Comparison of ENCODE assay signal across 10 cellular contexts in the genomic region with DNA sequence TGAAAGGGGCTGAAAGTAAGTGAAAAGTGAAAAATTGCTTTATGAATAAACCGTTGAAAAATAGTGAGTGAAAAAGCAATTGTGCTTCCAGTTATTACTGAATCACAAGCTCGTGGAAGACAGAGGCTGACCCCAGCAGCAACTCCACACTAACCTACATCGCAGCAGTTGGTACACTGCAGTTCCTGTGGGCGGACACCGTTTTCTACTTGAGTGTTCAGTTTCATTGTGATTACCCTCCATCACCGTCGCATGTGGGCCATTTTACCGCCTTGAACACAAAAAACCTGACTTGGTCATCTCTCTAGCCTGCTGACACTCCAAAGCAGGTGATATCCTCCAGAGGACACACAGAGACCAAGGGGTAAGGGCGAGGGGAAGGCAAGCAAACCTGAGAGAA. TPM values are rescaled to one million over a fixed set of nuclear protein-coding genes. Genes with fewer than 3 reads are reported as not detected.
DNase-seq lines count a peak whose midpoint lies in the region; ATAC-seq lines count a peak whose summit lies in the region.
"Had no signal": no experiment of that assay in that cellular context is flagged by ENCODE, and none has a peak within 500 bp of the region (broad histone marks: within the 10 kb centered on the region; RNA-seq: fewer than 3 reads in every experiment).

No MANE protein-coding gene starts in this region.

- ATAC-seq in GM19467 (IDR thresholded peaks at IDR 0.05; ENCODE audit: unreplicated experiment) (peak; percentile 67), HG03378 (IDR thresholded peaks at IDR 0.05; ENCODE audit: unreplicated experiment) (peak; percentile 89)

- peak overlapping the region; percentile 41 for H3K27ac ChIP-seq in CD4-positive, alpha-beta memory T cell (ENCODE audit: low read depth, low read length)
- H3K27ac ChIP-seq: vagina had no signal

- DNase-seq in CD4-positive, alpha-beta memory T cell, result peak in 3 of 5 donors; percentile 33 to 64 (median 39)
- DNase-seq in activated gamma-delta T cell treated with anti-CD3 and anti-CD28 coated beads, Interleukin-2, amount 50 U/mL, for 16 hours (ENCODE audit: low read depth), result peak; percentile 28
- DNase-seq in GDM1 (lab: John Stamatoyannopoulos, UW) (no peak), NCI-H1417 (lab: John Stamatoyannopoulos, UW) (no peak), NCI-H2081 (lab: John Stamatoyannopoulos, UW) (no peak), OCI-M1 (lab: John Stamatoyannopoulos, UW) (no peak)
- DNase-seq: mesendoderm had no signal

- POLR2A ChIA-PET in CD4-positive, alpha-beta memory T cell (lab: Charles Lee; ENCODE audit: partially characterized antibody), result interaction anchor here (1.1 to 11.1 kb wide), 9 partner anchors 10 to 119 kb away, joined by 3 to 178 read pairs (median 4); no protein-coding TSS in a partner anchor

- H3K36me3 Mint-ChIP-seq in CD4-positive, alpha-beta memory T cell, result peaks cover 6 to 10% of the 10 kb centered on the region in 2 donors

- H3K4me3 ChIP-seq in CD4-positive, alpha-beta memory T cell (ENCODE audit: low read length in 2 of 2), result peak overlapping the region in 1 of 2 donors; percentile 30
- H3K4me3 ChIP-seq: vagina had no signal

- no peaks in the 10 kb centered on the region for H3K9me3 ChIP-seq in CD4-positive, alpha-beta memory T cell (ENCODE audit: control insufficient read depth in 1 of 2, low read length in 2 of 2)
- H3K9me3 ChIP-seq: vagina had no signal

- H3K4me3 Mint-ChIP-seq in CD4-positive, alpha-beta memory T cell, result peak overlapping the region; percentile 64 to 86 (median 75)

- peaks cover 0 to 2% (median 0%) of the 10 kb centered on the region in 8 donors for H3K9me3 Mint-ChIP-seq in CD4-positive, alpha-beta memory T cell

- peaks cover 65 to 98% (median 82%) of the 10 kb centered on the region in 4 donors for H3K4me1 Mint-ChIP-seq in CD4-positive, alpha-beta memory T cell

- peaks cover 0 to 2% of the 10 kb centered on the region in 2 donors for H3K27me3 Mint-ChIP-seq in CD4-positive, alpha-beta memory T cell

- no peaks in the 10 kb centered on the region for H3K27me3 ChIP-seq in CD4-positive, alpha-beta memory T cell (ENCODE audit: insufficient read depth, low read length)
- H3K27me3 ChIP-seq: vagina had no signal

- CTCF ChIA-PET in CD4-positive, alpha-beta memory T cell (lab: Charles Lee; ENCODE audit: partially characterized antibody), result interaction anchor here (1.0 to 3.1 kb wide), 4 partner anchors 15 to 109 kb away, joined by 3 to 14 read pairs (median 4); no protein-coding TSS in a partner anchor

- intact Hi-C loops in CD4-positive, alpha-beta memory T cell (cut with micrococcal nuclease), result no loop called here

- H3K4me1 ChIP-seq in CD4-positive, alpha-beta memory T cell (ENCODE audit: insufficient read depth, low read length), result peaks cover 88% of the 10 kb centered on the region

- H3K27ac Mint-ChIP-seq in CD4-positive, alpha-beta memory T cell, result peak overlapping the region; percentile 54 to 90 (median 85)

- H3K36me3 ChIP-seq in CD4-positive, alpha-beta memory T cell (ENCODE audit: insufficient read depth, low read length), result no peaks in the 10 kb centered on the region
- H3K36me3 ChIP-seq: vagina had no signal

RNA-seq across cellular contexts. Expression of a gene that starts 28.4 kb away (rescaled TPM):
- 10 to 100 TPM; 33.4 to 34.0 TPM for total RNA-seq in CD4-positive, alpha-beta memory T cell
- polyA plus RNA-seq in CD4-positive, alpha-beta memory T cell, result 10 to 100 TPM; 45.4 to 97.0 TPM

Comparison
In these comparisons a context has a peak if more than half of its experiments do, and no peak if none do; other contexts are left out.
1. DNase-seq: peak in CD4-positive, alpha-beta memory T cell (3 of 5) and activated gamma-delta T cell treated with anti-CD3 and anti-CD28 coated beads, Interleukin-2, amount 50 U/mL, for 16 hours (single experiment); none in GDM1 (single experiment), NCI-H1417 (0 of 3), NCI-H2081 (0 of 2) and OCI-M1 (single experiment).